Comparison of ENCODE assay signal across 16 cellular contexts in the genomic region with DNA sequence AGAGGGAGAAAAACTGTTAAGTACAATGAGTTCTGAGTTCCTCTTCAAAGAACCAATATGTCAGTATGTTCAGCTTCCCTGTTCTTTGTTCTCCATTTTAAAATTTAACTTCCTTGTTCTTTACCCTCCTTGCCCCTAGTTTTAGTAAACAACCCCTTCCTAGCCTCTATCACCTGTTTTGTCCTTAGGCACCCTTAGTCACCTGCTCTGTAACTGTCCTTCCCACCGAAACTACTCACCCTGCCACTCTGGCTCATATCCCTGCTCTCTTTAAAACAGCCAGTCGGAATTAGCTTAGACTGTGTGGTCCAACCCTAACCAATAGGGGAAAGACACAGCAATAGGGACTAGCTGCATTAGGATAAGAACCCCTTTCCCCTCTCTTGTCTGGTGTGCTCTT.
"Had no signal": no experiment of that assay in that cellular context is flagged by ENCODE, and none has a peak within 500 bp of the region (broad histone marks: within the 10 kb centered on the region; RNA-seq: fewer than 3 reads in every experiment).

No MANE protein-coding gene starts in this region.

- H3K4me3 ChIP-seq: cardiac muscle cell, left lung, tibial artery, uterus had no signal

- H3K36me3 Mint-ChIP-seq: activated naive CD8-positive, alpha-beta T cell had no signal

- H3K9me3 ChIP-seq: uterus had no signal

- H3K4me3 Mint-ChIP-seq: activated CD4-positive, alpha-beta memory T cell treated with anti-CD3 and anti-CD28 coated beads, Interleukin-2, amount 10 ng/mL, durations not matched to agents 7 days and 5 days; activated CD4-positive, alpha-beta T cell treated with anti-CD3 and anti-CD28 coated beads for 36 hours; activated naive CD8-positive, alpha-beta T cell; neural crest cell had no signal

- H3K4me1 ChIP-seq: left lung, tibial artery, uterus had no signal

- H3K27me3 ChIP-seq: left lung, tibial artery, uterus had no signal

- DNase-seq: activated CD4-positive, alpha-beta memory T cell treated with anti-CD3 and anti-CD28 coated beads, Interleukin-2, amount 10 ng/mL, durations not matched to agents 7 days and 5 days; activated CD4-positive, alpha-beta T cell treated with anti-CD3 and anti-CD28 coated beads for 36 hours; activated gamma-delta T cell; activated T-cell treated with anti-CD3 and anti-CD28 coated beads, Interleukin-2, amount 50 U/mL, for 48 hours; anterior cingulate cortex; islet precursor cell; left lung; posterior cingulate gyrus; small intestine; T1000; tibial artery; uterus had no signal

- H3K4me1 Mint-ChIP-seq: activated CD4-positive, alpha-beta memory T cell treated with anti-CD3 and anti-CD28 coated beads, Interleukin-2, amount 10 ng/mL, durations not matched to agents 7 days and 5 days; neural crest cell had no signal

- H3K27ac ChIP-seq: cardiac muscle cell, tibial artery, uterus, VCaP had no signal

- H3K27ac Mint-ChIP-seq: activated CD4-positive, alpha-beta memory T cell treated with anti-CD3 and anti-CD28 coated beads, Interleukin-2, amount 10 ng/mL, durations not matched to agents 7 days and 5 days; activated CD4-positive, alpha-beta T cell treated with anti-CD3 and anti-CD28 coated beads for 36 hours; activated naive CD8-positive, alpha-beta T cell had no signal

- H3K36me3 ChIP-seq: cardiac muscle cell, left lung, tibial artery, uterus had no signal
